15 cellular contexts compared by ENCODE assay signal in the genomic region with DNA sequence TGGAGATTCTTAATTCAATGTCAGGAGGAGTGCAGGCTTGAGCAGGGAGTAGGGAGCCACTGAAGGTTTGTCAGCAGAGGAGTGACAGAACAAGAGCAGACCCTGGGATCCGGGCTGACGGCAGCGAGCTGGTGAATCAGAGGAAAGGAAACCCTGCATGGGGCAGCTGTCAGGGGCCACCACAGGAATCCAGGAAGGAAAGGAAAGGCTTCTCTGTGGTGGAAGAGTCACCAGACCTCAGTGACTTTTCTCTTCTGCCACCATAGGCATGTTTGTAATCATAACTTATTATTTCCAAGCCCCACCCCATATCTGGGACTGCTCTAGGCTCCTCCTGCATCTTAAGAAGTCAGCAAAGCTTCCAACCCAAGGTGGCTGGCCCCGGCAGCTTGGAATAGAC.
DNase-seq lines count a peak whose midpoint lies in the region; TF ChIP-seq lines count a peak whose summit lies in the region.
"Had no signal": no experiment of that assay in that cellular context is flagged by ENCODE, and none has a peak within 500 bp of the region (broad histone marks: within the 10 kb centered on the region; RNA-seq: fewer than 3 reads in every experiment).

No MANE protein-coding gene starts in this region.

- no peaks in the 10 kb centered on the region for H3K9me2 ChIP-seq in GM23248 (ENCODE audit: insufficient read depth)

- H3K4me3 ChIP-seq in GM23248 (no peak overlapping the region), smooth muscle cell (no peak overlapping the region)
- H3K4me3 ChIP-seq: left ventricle myocardium inferior had no signal

- peak overlapping the region; percentile 30; the same call in 1 of the 2 replicates for H3K27ac ChIP-seq in GM23248
- H3K27ac ChIP-seq in smooth muscle cell (ENCODE audit: low read depth), result peak overlapping the region; percentile 80
- H3K27ac ChIP-seq: left ventricle myocardium inferior had no signal

- no peak overlapping the region for H2AFZ ChIP-seq in GM23248
- H2AFZ ChIP-seq in smooth muscle cell (ENCODE audit: low read depth), result no peak overlapping the region

- H3F3A ChIP-seq in GM23248 (ENCODE audit: insufficient read depth), result no peaks in the 10 kb centered on the region
- no peaks in the 10 kb centered on the region for H3F3A ChIP-seq in smooth muscle cell (ENCODE audit: low read depth)

- H3K9me3 ChIP-seq in GM23248 (ENCODE audit: low read depth) (no peaks in the 10 kb centered on the region), smooth muscle cell (replicated peaks; ENCODE audit: low read depth) (no peaks in the 10 kb centered on the region)
- H3K9me3 ChIP-seq: left ventricle myocardium inferior had no signal

- H3K4me2 ChIP-seq in GM23248 (ENCODE audit: unreplicated experiment) (peak overlapping the region; percentile 20), smooth muscle cell (no peak overlapping the region)

- WGBS in GM23248 (ENCODE audit: low coverage in 1 of 2, low lambda C conversion rate in 2 of 2, missing lambda C conversion rate in 2 of 2), 2 experiments, result 28 to 30% methylated on average over 4 of the region's 4 CpGs
- WGBS in smooth muscle cell (ENCODE audit: low lambda C conversion rate), result 9% methylated on average over 4 of the region's 4 CpGs

- H3K4me1 ChIP-seq in GM23248 (ENCODE audit: insufficient read depth) (no peaks in the 10 kb centered on the region), smooth muscle cell (ENCODE audit: low read depth) (no peaks in the 10 kb centered on the region)
- H3K4me1 ChIP-seq: left ventricle myocardium inferior had no signal

- in situ Hi-C loops in GM23248 (cut with MboI), result no loop called here

- no peaks in the 10 kb centered on the region for H3K79me2 ChIP-seq in GM23248 (ENCODE audit: insufficient read depth)
- H3K79me2 ChIP-seq in smooth muscle cell (ENCODE audit: low read depth), result no peaks in the 10 kb centered on the region

- H3K36me3 ChIP-seq in GM23248 (ENCODE audit: low read depth), result no peaks in the 10 kb centered on the region
- H3K36me3 ChIP-seq in smooth muscle cell (ENCODE audit: low read depth), result no peaks in the 10 kb centered on the region
- H3K36me3 ChIP-seq: left ventricle myocardium inferior had no signal

- peak; percentile 76 for DNase-seq in GM23248
- DNase-seq in RPMI7951 (ENCODE audit: low read depth), result peak; percentile 89
- peak; percentile 50 for DNase-seq in fibroblast of gingiva (ENCODE audit: low read depth)
- DNase-seq in smooth muscle cell (lab: John Stamatoyannopoulos, UW; ENCODE audit: unreplicated experiment), result peak; percentile 21
- no peak for DNase-seq in iPS-NIHi11 (ENCODE audit: low spot score)
- no peak for DNase-seq in globus pallidus (ENCODE audit: low spot score)
- DNase-seq in germinal center (ENCODE audit: low spot score), result no peak
- DNase-seq: activated CD4-positive, alpha-beta T cell treated with anti-CD3 and anti-CD28 coated beads, Interleukin-2, amount 10 ng/mL, durations not matched to agents 7 days and 5 days; activated naive CD8-positive, alpha-beta T cell treated with anti-CD3 and anti-CD28 coated beads for 36 hours; KG1; left ventricle myocardium inferior; NCI-H2227 treated with DMSO at 0.1 percent for 48 hours; occipital lobe; RPMI8226; stimulated activated CD4-positive, alpha-beta T cell treated with anti-CD3 and anti-CD28 coated beads, Interleukin-4, amount 100 ng/mL, for 24 hours had no signal

- H3K9ac ChIP-seq in GM23248 (no peak overlapping the region), smooth muscle cell (ENCODE audit: low read depth) (peak overlapping the region; percentile 25)

- no peak for TF ChIP-seq CTCF in smooth muscle cell (IDR thresholded peaks at IDR 0.05; ENCODE audit: borderline replicate concordance, insufficient read depth, poor library complexity, severe bottlenecking)

- H3K27me3 ChIP-seq in GM23248 (replicated peaks; ENCODE audit: insufficient read depth) (no peaks in the 10 kb centered on the region), smooth muscle cell (ENCODE audit: low read depth) (no peaks in the 10 kb centered on the region)

- H4K20me1 ChIP-seq in GM23248 (ENCODE audit: insufficient read depth) (no peaks in the 10 kb centered on the region), smooth muscle cell (ENCODE audit: low read depth) (no peaks in the 10 kb centered on the region)

Comparison
In these comparisons a context has a peak if more than half of its experiments do, and no peak if none do; other contexts are left out.
1. DNase-seq: peak in GM23248 (single experiment), RPMI7951 (single experiment), fibroblast of gingiva (single experiment) and smooth muscle cell (single experiment); none in iPS-NIHi11 (single experiment), globus pallidus (single experiment) and germinal center (single experiment).